Comparison of ENCODE assay signal across 13 cellular contexts in genomic region chr11:17683378-17684161, GRCh38. TPM values are rescaled to one million over a fixed set of nuclear protein-coding genes. Genes with fewer than 3 reads are reported as not detected.
DNase-seq lines count a peak whose midpoint lies in the region; ATAC-seq, FAIRE-seq and TF ChIP-seq lines count a peak whose summit lies in the region.
"Had no signal": no experiment of that assay in that cellular context is flagged by ENCODE, and none has a peak within 500 bp of the region (broad histone marks: within the 10 kb centered on the region; RNA-seq: fewer than 3 reads in every experiment).

No MANE protein-coding gene starts in this region.

- no peak overlapping the region for H3K4me2 ChIP-seq in GM23248 (ENCODE audit: unreplicated experiment)
- H3K4me2 ChIP-seq in endothelial cell of umbilical vein (ENCODE audit: insufficient read depth, low read length), result no peak overlapping the region
- no peak overlapping the region for H3K4me2 ChIP-seq in osteoblast (ENCODE audit: insufficient read depth, low read length)

- no peaks in the 10 kb centered on the region for H3K9me3 ChIP-seq in GM23248 (ENCODE audit: low read depth)
- H3K9me3 ChIP-seq in endothelial cell of umbilical vein (replicated peaks; ENCODE audit: control insufficient read depth, insufficient read depth, low read length), result no peaks in the 10 kb centered on the region
- H3K9me3 ChIP-seq in osteoblast (ENCODE audit: low read depth, low read length), result no peaks in the 10 kb centered on the region
- no peaks in the 10 kb centered on the region for H3K9me3 ChIP-seq in naive thymus-derived CD4-positive, alpha-beta T cell (ENCODE audit: control insufficient read depth in 2 of 3, low read length in 3 of 3)
- H3K9me3 ChIP-seq in CD4-positive, alpha-beta T cell (ENCODE audit: control insufficient read depth, low read length), result no peaks in the 10 kb centered on the region

- H3K36me3 Mint-ChIP-seq in effector memory CD8-positive, alpha-beta T cell (ENCODE audit: insufficient read depth), result no peaks in the 10 kb centered on the region
- no peaks in the 10 kb centered on the region for H3K36me3 Mint-ChIP-seq in naive thymus-derived CD4-positive, alpha-beta T cell
- H3K36me3 Mint-ChIP-seq in CD4-positive, alpha-beta T cell (ENCODE audit: low read depth), result no peaks in the 10 kb centered on the region

- intact Hi-C loops in endothelial cell of umbilical vein (cut with micrococcal nuclease), result no loop called here
- intact Hi-C loops in naive thymus-derived CD4-positive, alpha-beta T cell (cut with micrococcal nuclease), result no loop called here
- intact Hi-C loops in CD4-positive, alpha-beta T cell (cut with DNase I, micrococcal nuclease), result no loop called here

- no peak for TF ChIP-seq POLR2A in endothelial cell of umbilical vein (IDR thresholded peaks at IDR 0.05; ENCODE audit: low read depth, low read length)

- H3K4me1 Mint-ChIP-seq in effector memory CD8-positive, alpha-beta T cell (ENCODE audit: low read depth in 2 of 2), result no peaks in the 10 kb centered on the region
- H3K4me1 Mint-ChIP-seq in naive thymus-derived CD4-positive, alpha-beta T cell, result no peaks in the 10 kb centered on the region
- H3K4me1 Mint-ChIP-seq in CD4-positive, alpha-beta T cell (ENCODE audit: low read depth), result no peaks in the 10 kb centered on the region

- DNase-seq in GM23248 (peak; percentile 48), NCI-H82 treated with DMSO at 0.1 percent for 48 hours (lab: John Stamatoyannopoulos, UW; ENCODE audit: unreplicated experiment) (peak; percentile 22), endothelial cell of umbilical vein (ENCODE audit: low read depth, low spot score) (peak; percentile 72), osteoblast (ENCODE audit: insufficient read length, low spot score, missing footprints) (no peak), NCI-H510A (lab: John Stamatoyannopoulos, UW) (no peak)
- DNase-seq in effector memory CD8-positive, alpha-beta T cell, result no peak
- no peak for DNase-seq in naive thymus-derived CD4-positive, alpha-beta T cell
- DNase-seq in CD4-positive, alpha-beta T cell, result no peak
- DNase-seq: DND-41; stimulated activated naive CD4-positive, alpha-beta T cell treated with Interleukin-2 at 50 U/mL for 16 hours had no signal

- H3K36me3 ChIP-seq in GM23248 (ENCODE audit: low read depth) (no peaks in the 10 kb centered on the region), endothelial cell of umbilical vein (ENCODE audit: control insufficient read depth in 2 of 2, extremely low read depth in 1 of 2, insufficient read depth in 2 of 2, low read length in 2 of 2) (no peaks in the 10 kb centered on the region), osteoblast (ENCODE audit: insufficient read depth, low read length) (no peaks in the 10 kb centered on the region)
- no peaks in the 10 kb centered on the region for H3K36me3 ChIP-seq in naive thymus-derived CD4-positive, alpha-beta T cell (ENCODE audit: control insufficient read depth in 2 of 3, insufficient read depth in 3 of 3, low read length in 3 of 3)

- H3K27ac ChIP-seq in GM23248 (no peak overlapping the region), endothelial cell of umbilical vein (ENCODE audit: insufficient read depth, low read depth, low read length) (no peak overlapping the region), osteoblast (ENCODE audit: low read depth, low read length) (no peak overlapping the region)
- H3K27ac ChIP-seq in naive thymus-derived CD4-positive, alpha-beta T cell (ENCODE audit: low read depth, low read length), result no peak overlapping the region
- no peak overlapping the region for H3K27ac ChIP-seq in CD4-positive, alpha-beta T cell (ENCODE audit: low read depth, low read length)
- H3K27ac ChIP-seq: VCaP had no signal

- CTCF ChIA-PET in endothelial cell of umbilical vein (lab: Charles Lee), result interaction anchor here (1.2 to 1.3 kb wide), 2 partner anchors 40 to 47 kb away, joined by 3 to 5 read pairs; no protein-coding TSS in a partner anchor
- CTCF ChIA-PET in naive thymus-derived CD4-positive, alpha-beta T cell (lab: Charles Lee), result no interaction called here
- CTCF ChIA-PET in CD4-positive, alpha-beta T cell (lab: Charles Lee), result no interaction called here

- POLR2A ChIA-PET in endothelial cell of umbilical vein (lab: Charles Lee), result no interaction called here
- POLR2A ChIA-PET in naive thymus-derived CD4-positive, alpha-beta T cell (lab: Charles Lee), result no interaction called here
- POLR2A ChIA-PET in CD4-positive, alpha-beta T cell (lab: Charles Lee), result no interaction called here

- FAIRE-seq in endothelial cell of umbilical vein (lab: Jason Lieb, UNC), result peak; percentile 92
- FAIRE-seq: endometrium had no signal

- dilution Hi-C loops in endothelial cell of umbilical vein (cut with MboI; ENCODE audit: extremely low pct_ligation_motif_present, low sequenced_read_pairs), result no loop called here

- ATAC-seq in effector memory CD8-positive, alpha-beta T cell (replicated peaks), result no peak
- no peak for ATAC-seq in naive thymus-derived CD4-positive, alpha-beta T cell
- no peak for ATAC-seq in CD4-positive, alpha-beta T cell (ENCODE audit: poor library complexity)

- H3K79me2 ChIP-seq in GM23248 (ENCODE audit: insufficient read depth) (no peaks in the 10 kb centered on the region), endothelial cell of umbilical vein (ENCODE audit: control insufficient read depth, insufficient read depth, low read length) (no peaks in the 10 kb centered on the region), osteoblast (ENCODE audit: insufficient read depth, low read length) (no peaks in the 10 kb centered on the region)

- BruUV-seq in endothelial cell of umbilical vein (replicated peaks; lab: Mats Ljungman, UMichigan), result no TSS peak

- H3K9ac ChIP-seq in GM23248, result no peak overlapping the region
- H3K9ac ChIP-seq in endothelial cell of umbilical vein (replicated peaks; ENCODE audit: extremely low read depth, insufficient read depth, low read length), result no peak overlapping the region

- H3K4me1 ChIP-seq in GM23248 (ENCODE audit: insufficient read depth), result no peaks in the 10 kb centered on the region
- no peaks in the 10 kb centered on the region for H3K4me1 ChIP-seq in endothelial cell of umbilical vein (ENCODE audit: control insufficient read depth, extremely low read depth, insufficient read depth, low read length)
- peaks cover 7% of the 10 kb centered on the region for H3K4me1 ChIP-seq in osteoblast (ENCODE audit: insufficient read depth, low read length)
- no peaks in the 10 kb centered on the region for H3K4me1 ChIP-seq in naive thymus-derived CD4-positive, alpha-beta T cell (ENCODE audit: control insufficient read depth in 2 of 2, insufficient read depth in 2 of 2, low read length in 2 of 2)

- 57 to 59% methylated on average over 12 of the region's 12 CpGs for WGBS in GM23248 (ENCODE audit: low coverage in 1 of 2, low lambda C conversion rate in 2 of 2, missing lambda C conversion rate in 2 of 2), 2 experiments

- H3K27me3 ChIP-seq in GM23248 (replicated peaks; ENCODE audit: insufficient read depth), result peaks cover 11% of the 10 kb centered on the region; the same call in 1 of the 2 replicates
- no peaks in the 10 kb centered on the region for H3K27me3 ChIP-seq in endothelial cell of umbilical vein (ENCODE audit: control insufficient read depth in 2 of 2, insufficient read depth in 2 of 2, low read length in 2 of 2)
- peaks cover 13% of the 10 kb centered on the region for H3K27me3 ChIP-seq in osteoblast (ENCODE audit: insufficient read depth, low read length)
- H3K27me3 ChIP-seq in naive thymus-derived CD4-positive, alpha-beta T cell (ENCODE audit: control insufficient read depth in 2 of 2, insufficient read depth in 2 of 2, low read length in 2 of 2), result no peaks in the 10 kb centered on the region
- H3K27me3 ChIP-seq in CD4-positive, alpha-beta T cell (ENCODE audit: control insufficient read depth, insufficient read depth, low read length), result peaks cover 8% of the 10 kb centered on the region

- in situ Hi-C loops in GM23248 (cut with MboI), result no loop called here

- H3K9me2 ChIP-seq in GM23248 (ENCODE audit: insufficient read depth), result no peaks in the 10 kb centered on the region

- H3K27ac Mint-ChIP-seq in effector memory CD8-positive, alpha-beta T cell, result no peak overlapping the region
- H3K27ac Mint-ChIP-seq in naive thymus-derived CD4-positive, alpha-beta T cell, result no peak overlapping the region
- no peak overlapping the region for H3K27ac Mint-ChIP-seq in CD4-positive, alpha-beta T cell

- no peaks in the 10 kb centered on the region for H3F3A ChIP-seq in GM23248 (ENCODE audit: insufficient read depth)

- H2AFZ ChIP-seq in GM23248 (no peak overlapping the region), endothelial cell of umbilical vein (ENCODE audit: low read depth, low read length) (no peak overlapping the region), osteoblast (ENCODE audit: low read length) (peak overlapping the region; percentile 42)

- H3K4me3 ChIP-seq in GM23248, result no peak overlapping the region
- H3K4me3 ChIP-seq in endothelial cell of umbilical vein (replicated peaks in 1 of 3; ENCODE audit: insufficient read depth in 1 of 3, low read depth in 1 of 3, low read length in 3 of 3), result no peak overlapping the region
- H3K4me3 ChIP-seq in osteoblast (ENCODE audit: insufficient read depth, low read length), result no peak overlapping the region
- no peak overlapping the region for H3K4me3 ChIP-seq in naive thymus-derived CD4-positive, alpha-beta T cell (ENCODE audit: low read length)

- H3K4me3 Mint-ChIP-seq in effector memory CD8-positive, alpha-beta T cell, result no peak overlapping the region
- H3K4me3 Mint-ChIP-seq in naive thymus-derived CD4-positive, alpha-beta T cell, result no peak overlapping the region
- no peak overlapping the region for H3K4me3 Mint-ChIP-seq in CD4-positive, alpha-beta T cell

- TF ChIP-seq CTCF in endothelial cell of umbilical vein (IDR thresholded peaks at IDR 0.05; ENCODE audit: extremely low read depth in 1 of 2, insufficient read depth in 1 of 2, low read depth in 1 of 2, low read length in 2 of 2) (no peak), osteoblast (IDR thresholded peaks at IDR 0.05; ENCODE audit: extremely low read depth, low read depth, low read length) (no peak)
- TF ChIP-seq CTCF in CD4-positive, alpha-beta T cell (IDR thresholded peaks at IDR 0.05), result no peak

- no peaks in the 10 kb centered on the region for H3K9me1 ChIP-seq in endothelial cell of umbilical vein (replicated peaks; ENCODE audit: control insufficient read depth, extremely low read depth, insufficient read depth, low read length)

- H4K20me1 ChIP-seq in GM23248 (ENCODE audit: insufficient read depth), result no peaks in the 10 kb centered on the region
- H4K20me1 ChIP-seq in endothelial cell of umbilical vein (replicated peaks; ENCODE audit: control insufficient read depth, extremely low read depth, insufficient read depth, low read length), result no peaks in the 10 kb centered on the region
- no peaks in the 10 kb centered on the region for H4K20me1 ChIP-seq in osteoblast (ENCODE audit: insufficient read depth, low read length)

- no peaks in the 10 kb centered on the region for H3K9me3 Mint-ChIP-seq in effector memory CD8-positive, alpha-beta T cell
- peaks cover 0 to 3% (median 0%) of the 10 kb centered on the region in 11 donors for H3K9me3 Mint-ChIP-seq in naive thymus-derived CD4-positive, alpha-beta T cell
- H3K9me3 Mint-ChIP-seq in CD4-positive, alpha-beta T cell, result no peaks in the 10 kb centered on the region

- H3K27me3 Mint-ChIP-seq in effector memory CD8-positive, alpha-beta T cell, result peaks cover 42 to 55% of the 10 kb centered on the region in 2 donors
- peaks cover 8 to 40% (median 28%) of the 10 kb centered on the region in 5 donors for H3K27me3 Mint-ChIP-seq in naive thymus-derived CD4-positive, alpha-beta T cell
- H3K27me3 Mint-ChIP-seq in CD4-positive, alpha-beta T cell, result peaks cover 37% of the 10 kb centered on the region

RNA-seq across cellular contexts. Expression of gene MYOD1, which starts 35.8 kb away (rescaled TPM):
- not detected in 2 replicates for total RNA-seq in GM23248 (2014; rRNA removed; shearing (Covaris generic))
- polyA plus RNA-seq in GM23248 (2016; fragmentation: Nextera tagmentation; extraction: Ambion mirVana), result not detected in 2 replicates
- not detected in 2 replicates for total RNA-seq in endothelial cell of umbilical vein
- not detected in 2 replicates for polyA plus RNA-seq in endothelial cell of umbilical vein
- polyA plus RNA-seq in endothelial cell of umbilical vein (2011; cell fraction: cytosol; rRNA removed), result not detected in 2 replicates
- polyA plus RNA-seq in endothelial cell of umbilical vein (2011; cell fraction: nucleus; rRNA removed), result not detected in 2 replicates
- polyA plus RNA-seq in endothelial cell of umbilical vein (2012), result not detected in 2 replicates
- polyA minus RNA-seq in endothelial cell of umbilical vein, result not detected in 2 replicates
- polyA minus RNA-seq in endothelial cell of umbilical vein (2011; cell fraction: cytosol; rRNA and poly(A)+ RNA removed), result not detected
- polyA minus RNA-seq in endothelial cell of umbilical vein (2011; cell fraction: nucleus; rRNA and poly(A)+ RNA removed), result not detected in 2 replicates
- total RNA-seq in osteoblast, result not detected in 2 replicates
- total RNA-seq in naive thymus-derived CD4-positive, alpha-beta T cell, result not detected
- not detected for polyA plus RNA-seq in naive thymus-derived CD4-positive, alpha-beta T cell
- total RNA-seq in CD4-positive, alpha-beta T cell, result not detected
- total RNA-seq: lower leg skin had no signal

RNA-seq across cellular contexts. Expression of gene KCNC1, which starts 51.0 kb away (rescaled TPM):
- total RNA-seq in GM23248 (2014; rRNA removed; shearing (Covaris generic)), result not detected in 2 replicates
- polyA plus RNA-seq in GM23248 (2016; fragmentation: Nextera tagmentation; extraction: Ambion mirVana), result not detected in 2 replicates
- total RNA-seq in endothelial cell of umbilical vein, result not detected in 2 replicates
- polyA plus RNA-seq in endothelial cell of umbilical vein, result not detected in 2 replicates
- not detected in 2 replicates for polyA plus RNA-seq in endothelial cell of umbilical vein (2011; cell fraction: cytosol; rRNA removed)
- polyA plus RNA-seq in endothelial cell of umbilical vein (2011; cell fraction: nucleus; rRNA removed), result not detected in 2 replicates
- 0.09 TPM in 1 of 2 replicates, not detected in the other for polyA plus RNA-seq in endothelial cell of umbilical vein (2012)
- not detected in 2 replicates for polyA minus RNA-seq in endothelial cell of umbilical vein
- polyA minus RNA-seq in endothelial cell of umbilical vein (2011; cell fraction: cytosol; rRNA and poly(A)+ RNA removed), result not detected
- not detected in 2 replicates for polyA minus RNA-seq in endothelial cell of umbilical vein (2011; cell fraction: nucleus; rRNA and poly(A)+ RNA removed)
- total RNA-seq in osteoblast, result under 0.01 TPM in 1 of 2 replicates, not detected in the other
- not detected for total RNA-seq in naive thymus-derived CD4-positive, alpha-beta T cell
- polyA plus RNA-seq in naive thymus-derived CD4-positive, alpha-beta T cell, result not detected
- total RNA-seq in CD4-positive, alpha-beta T cell, result not detected

Comparison
In these comparisons a context has a peak if more than half of its experiments do, and no peak if none do; other contexts are left out.
1. DNase-seq: peak in GM23248 (single experiment), NCI-H82 treated with DMSO at 0.1 percent for 48 hours (single experiment) and endothelial cell of umbilical vein (single experiment); none in osteoblast (single experiment), effector memory CD8-positive, alpha-beta T cell (0 of 3), naive thymus-derived CD4-positive, alpha-beta T cell (0 of 9), CD4-positive, alpha-beta T cell (0 of 10) and NCI-H510A (single experiment).